In genomic region chr14:88380405-88380804, GRCh38 we compare ENCODE assay signal across 1 cellular context.
TF ChIP-seq lines count a peak whose summit lies in the region.

No MANE protein-coding gene starts in this region.

TF ChIP-seq in WTC11, 78 proteins besides CTCF, POLR2A, EP300 and RAD21 (continued from another document):
- TF ChIP-seq, protein P1, sequence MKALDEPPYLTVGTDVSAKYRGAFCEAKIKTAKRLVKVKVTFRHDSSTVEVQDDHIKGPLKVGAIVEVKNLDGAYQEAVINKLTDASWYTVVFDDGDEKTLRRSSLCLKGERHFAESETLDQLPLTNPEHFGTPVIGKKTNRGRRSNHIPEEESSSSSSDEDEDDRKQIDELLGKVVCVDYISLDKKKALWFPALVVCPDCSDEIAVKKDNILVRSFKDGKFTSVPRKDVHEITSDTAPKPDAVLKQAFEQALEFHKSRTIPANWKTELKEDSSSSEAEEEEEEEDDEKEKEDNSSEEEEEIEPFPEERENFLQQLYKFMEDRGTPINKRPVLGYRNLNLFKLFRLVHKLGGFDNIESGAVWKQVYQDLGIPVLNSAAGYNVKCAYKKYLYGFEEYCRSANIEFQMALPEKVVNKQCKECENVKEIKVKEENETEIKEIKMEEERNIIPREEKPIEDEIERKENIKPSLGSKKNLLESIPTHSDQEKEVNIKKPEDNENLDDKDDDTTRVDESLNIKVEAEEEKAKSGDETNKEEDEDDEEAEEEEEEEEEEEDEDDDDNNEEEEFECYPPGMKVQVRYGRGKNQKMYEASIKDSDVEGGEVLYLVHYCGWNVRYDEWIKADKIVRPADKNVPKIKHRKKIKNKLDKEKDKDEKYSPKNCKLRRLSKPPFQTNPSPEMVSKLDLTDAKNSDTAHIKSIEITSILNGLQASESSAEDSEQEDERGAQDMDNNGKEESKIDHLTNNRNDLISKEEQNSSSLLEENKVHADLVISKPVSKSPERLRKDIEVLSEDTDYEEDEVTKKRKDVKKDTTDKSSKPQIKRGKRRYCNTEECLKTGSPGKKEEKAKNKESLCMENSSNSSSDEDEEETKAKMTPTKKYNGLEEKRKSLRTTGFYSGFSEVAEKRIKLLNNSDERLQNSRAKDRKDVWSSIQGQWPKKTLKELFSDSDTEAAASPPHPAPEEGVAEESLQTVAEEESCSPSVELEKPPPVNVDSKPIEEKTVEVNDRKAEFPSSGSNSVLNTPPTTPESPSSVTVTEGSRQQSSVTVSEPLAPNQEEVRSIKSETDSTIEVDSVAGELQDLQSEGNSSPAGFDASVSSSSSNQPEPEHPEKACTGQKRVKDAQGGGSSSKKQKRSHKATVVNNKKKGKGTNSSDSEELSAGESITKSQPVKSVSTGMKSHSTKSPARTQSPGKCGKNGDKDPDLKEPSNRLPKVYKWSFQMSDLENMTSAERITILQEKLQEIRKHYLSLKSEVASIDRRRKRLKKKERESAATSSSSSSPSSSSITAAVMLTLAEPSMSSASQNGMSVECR (CRISPR knock-in tag; IDR thresholded peaks at IDR 0.05; ENCODE audit: borderline replicate concordance) = no peak
- TF ChIP-seq, protein P2, sequence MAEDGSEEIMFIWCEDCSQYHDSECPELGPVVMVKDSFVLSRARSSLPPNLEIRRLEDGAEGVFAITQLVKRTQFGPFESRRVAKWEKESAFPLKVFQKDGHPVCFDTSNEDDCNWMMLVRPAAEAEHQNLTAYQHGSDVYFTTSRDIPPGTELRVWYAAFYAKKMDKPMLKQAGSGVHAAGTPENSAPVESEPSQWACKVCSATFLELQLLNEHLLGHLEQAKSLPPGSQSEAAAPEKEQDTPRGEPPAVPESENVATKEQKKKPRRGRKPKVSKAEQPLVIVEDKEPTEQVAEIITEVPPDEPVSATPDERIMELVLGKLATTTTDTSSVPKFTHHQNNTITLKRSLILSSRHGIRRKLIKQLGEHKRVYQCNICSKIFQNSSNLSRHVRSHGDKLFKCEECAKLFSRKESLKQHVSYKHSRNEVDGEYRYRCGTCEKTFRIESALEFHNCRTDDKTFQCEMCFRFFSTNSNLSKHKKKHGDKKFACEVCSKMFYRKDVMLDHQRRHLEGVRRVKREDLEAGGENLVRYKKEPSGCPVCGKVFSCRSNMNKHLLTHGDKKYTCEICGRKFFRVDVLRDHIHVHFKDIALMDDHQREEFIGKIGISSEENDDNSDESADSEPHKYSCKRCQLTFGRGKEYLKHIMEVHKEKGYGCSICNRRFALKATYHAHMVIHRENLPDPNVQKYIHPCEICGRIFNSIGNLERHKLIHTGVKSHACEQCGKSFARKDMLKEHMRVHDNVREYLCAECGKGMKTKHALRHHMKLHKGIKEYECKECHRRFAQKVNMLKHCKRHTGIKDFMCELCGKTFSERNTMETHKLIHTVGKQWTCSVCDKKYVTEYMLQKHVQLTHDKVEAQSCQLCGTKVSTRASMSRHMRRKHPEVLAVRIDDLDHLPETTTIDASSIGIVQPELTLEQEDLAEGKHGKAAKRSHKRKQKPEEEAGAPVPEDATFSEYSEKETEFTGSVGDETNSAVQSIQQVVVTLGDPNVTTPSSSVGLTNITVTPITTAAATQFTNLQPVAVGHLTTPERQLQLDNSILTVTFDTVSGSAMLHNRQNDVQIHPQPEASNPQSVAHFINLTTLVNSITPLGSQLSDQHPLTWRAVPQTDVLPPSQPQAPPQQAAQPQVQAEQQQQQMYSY (CRISPR knock-in tag; IDR thresholded peaks at IDR 0.05) = no peak
- TF ChIP-seq RELA (CRISPR knock-in tag; IDR thresholded peaks at IDR 0.05; ENCODE audit: borderline replicate concordance) = no peak
- TF ChIP-seq TEAD4 (CRISPR knock-in tag; IDR thresholded peaks at IDR 0.05) = no peak
- TF ChIP-seq NFE2L1 (CRISPR knock-in tag; IDR thresholded peaks at IDR 0.05) = no peak
- no peak for TF ChIP-seq AR (CRISPR knock-in tag; IDR thresholded peaks at IDR 0.05)
- no peak for TF ChIP-seq ETV6 (CRISPR knock-in tag; IDR thresholded peaks at IDR 0.05)
